ENCODE assay signal across 8 cellular contexts in the genomic region with DNA sequence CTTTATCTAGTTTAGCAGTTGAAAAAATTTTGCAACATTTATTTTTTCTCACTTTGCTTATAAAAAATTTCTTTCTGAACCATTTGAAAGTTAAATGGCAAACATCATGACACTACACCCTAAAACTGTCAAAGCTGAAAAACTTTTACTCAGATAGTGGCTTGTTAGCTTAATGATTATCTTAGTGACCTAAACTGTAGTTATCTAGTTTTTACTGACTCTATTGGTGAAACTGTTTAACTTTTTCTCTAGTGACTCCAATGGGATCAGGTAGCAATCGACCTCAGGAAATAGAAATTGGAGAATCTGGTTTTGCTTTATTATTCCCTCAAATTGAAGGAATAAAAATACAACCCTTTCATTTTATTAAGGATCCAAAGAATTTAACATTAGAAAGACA.
"Had no signal": no experiment of that assay in that cellular context is flagged by ENCODE, and none has a peak within 500 bp of the region (broad histone marks: within the 10 kb centered on the region; RNA-seq: fewer than 3 reads in every experiment).

No MANE protein-coding gene starts in this region.

- DNase-seq: H9, HCEC 1CT, KBM-7 had no signal

- H3K4me1 Mint-ChIP-seq: GM23338, H9 had no signal

- FAIRE-seq: H1, H54, HTR-8/SVneo had no signal

- ATAC-seq: GM23338 had no signal

- H3K4me3 Mint-ChIP-seq: GM23338, H9 had no signal

- H3K27ac Mint-ChIP-seq: GM23338, H9, IgD-negative memory B cell had no signal

- H3K9me3 Mint-ChIP-seq: GM23338, H9, IgD-negative memory B cell had no signal

- H3K4me3 ChIP-seq: GM23338 had no signal

- H3K27me3 Mint-ChIP-seq: IgD-negative memory B cell had no signal

- H3K4me2 ChIP-seq: GM23338 had no signal
